ENCODE assay signal across 1 cellular context in the genomic region with DNA sequence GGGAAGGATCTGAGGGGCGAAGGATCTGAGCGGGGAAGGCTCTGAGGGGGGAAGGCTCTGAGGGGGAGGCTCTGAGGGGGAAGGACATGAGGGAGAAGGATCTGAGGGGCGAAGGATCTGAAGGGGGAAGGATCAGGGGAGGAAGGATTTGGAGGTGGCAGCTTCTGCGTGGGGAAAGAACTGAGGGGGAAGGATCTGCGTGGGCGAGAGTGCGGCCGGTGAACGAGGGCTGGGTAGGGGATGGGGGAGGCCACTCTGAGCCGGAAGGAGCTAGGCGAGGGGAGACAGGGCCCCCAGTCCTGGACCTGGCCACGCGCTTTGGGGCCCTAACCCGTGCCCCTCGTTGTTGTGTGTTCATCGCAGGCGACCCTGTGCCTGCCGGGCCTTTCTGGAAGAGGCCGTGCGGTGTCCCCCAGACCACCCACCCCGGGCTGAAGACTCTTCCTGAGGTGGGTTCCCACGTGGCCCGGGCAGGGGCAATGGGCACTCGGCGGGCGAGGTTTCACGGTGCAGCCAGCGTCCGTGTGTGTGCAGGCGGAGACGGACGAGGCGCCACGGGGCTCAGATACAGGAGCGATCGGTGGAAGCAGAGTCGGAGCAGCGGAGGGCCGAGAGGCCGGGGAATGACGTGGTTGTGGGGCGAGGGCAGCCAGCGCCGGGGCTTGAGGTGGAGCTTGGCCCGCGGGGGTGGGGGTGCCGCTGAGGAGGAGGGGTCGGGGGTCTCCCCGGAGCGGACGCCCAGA.
TF ChIP-seq lines count a peak whose summit lies in the region.

No MANE protein-coding gene starts in this region.

TF ChIP-seq in H1, 55 proteins besides CTCF, POLR2A, EP300 and RAD21:
- no peak for TF ChIP-seq SIX5 (IDR thresholded peaks at IDR 0.05; ENCODE audit: low read depth, low read length)
- TF ChIP-seq, protein P1, sequence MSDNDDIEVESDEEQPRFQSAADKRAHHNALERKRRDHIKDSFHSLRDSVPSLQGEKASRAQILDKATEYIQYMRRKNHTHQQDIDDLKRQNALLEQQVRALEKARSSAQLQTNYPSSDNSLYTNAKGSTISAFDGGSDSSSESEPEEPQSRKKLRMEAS (IDR thresholded peaks at IDR 0.05), result peak; percentile 51; the same call in 1 of the 2 replicates
- peak; percentile 21 for TF ChIP-seq EZH2 (IDR thresholded peaks at IDR 0.05; ENCODE audit: low read depth, low read length, severe bottlenecking)
- TF ChIP-seq ASH2L (IDR thresholded peaks at IDR 0.05; ENCODE audit: low read length), result no peak
- TF ChIP-seq POLR2AphosphoS5 (IDR thresholded peaks at IDR 0.05; ENCODE audit: low read depth, low read length), result no peak
- peak; percentile 68 for TF ChIP-seq SUZ12 (IDR thresholded peaks at IDR 0.05; ENCODE audit: low read length)
- TF ChIP-seq, protein P2, sequence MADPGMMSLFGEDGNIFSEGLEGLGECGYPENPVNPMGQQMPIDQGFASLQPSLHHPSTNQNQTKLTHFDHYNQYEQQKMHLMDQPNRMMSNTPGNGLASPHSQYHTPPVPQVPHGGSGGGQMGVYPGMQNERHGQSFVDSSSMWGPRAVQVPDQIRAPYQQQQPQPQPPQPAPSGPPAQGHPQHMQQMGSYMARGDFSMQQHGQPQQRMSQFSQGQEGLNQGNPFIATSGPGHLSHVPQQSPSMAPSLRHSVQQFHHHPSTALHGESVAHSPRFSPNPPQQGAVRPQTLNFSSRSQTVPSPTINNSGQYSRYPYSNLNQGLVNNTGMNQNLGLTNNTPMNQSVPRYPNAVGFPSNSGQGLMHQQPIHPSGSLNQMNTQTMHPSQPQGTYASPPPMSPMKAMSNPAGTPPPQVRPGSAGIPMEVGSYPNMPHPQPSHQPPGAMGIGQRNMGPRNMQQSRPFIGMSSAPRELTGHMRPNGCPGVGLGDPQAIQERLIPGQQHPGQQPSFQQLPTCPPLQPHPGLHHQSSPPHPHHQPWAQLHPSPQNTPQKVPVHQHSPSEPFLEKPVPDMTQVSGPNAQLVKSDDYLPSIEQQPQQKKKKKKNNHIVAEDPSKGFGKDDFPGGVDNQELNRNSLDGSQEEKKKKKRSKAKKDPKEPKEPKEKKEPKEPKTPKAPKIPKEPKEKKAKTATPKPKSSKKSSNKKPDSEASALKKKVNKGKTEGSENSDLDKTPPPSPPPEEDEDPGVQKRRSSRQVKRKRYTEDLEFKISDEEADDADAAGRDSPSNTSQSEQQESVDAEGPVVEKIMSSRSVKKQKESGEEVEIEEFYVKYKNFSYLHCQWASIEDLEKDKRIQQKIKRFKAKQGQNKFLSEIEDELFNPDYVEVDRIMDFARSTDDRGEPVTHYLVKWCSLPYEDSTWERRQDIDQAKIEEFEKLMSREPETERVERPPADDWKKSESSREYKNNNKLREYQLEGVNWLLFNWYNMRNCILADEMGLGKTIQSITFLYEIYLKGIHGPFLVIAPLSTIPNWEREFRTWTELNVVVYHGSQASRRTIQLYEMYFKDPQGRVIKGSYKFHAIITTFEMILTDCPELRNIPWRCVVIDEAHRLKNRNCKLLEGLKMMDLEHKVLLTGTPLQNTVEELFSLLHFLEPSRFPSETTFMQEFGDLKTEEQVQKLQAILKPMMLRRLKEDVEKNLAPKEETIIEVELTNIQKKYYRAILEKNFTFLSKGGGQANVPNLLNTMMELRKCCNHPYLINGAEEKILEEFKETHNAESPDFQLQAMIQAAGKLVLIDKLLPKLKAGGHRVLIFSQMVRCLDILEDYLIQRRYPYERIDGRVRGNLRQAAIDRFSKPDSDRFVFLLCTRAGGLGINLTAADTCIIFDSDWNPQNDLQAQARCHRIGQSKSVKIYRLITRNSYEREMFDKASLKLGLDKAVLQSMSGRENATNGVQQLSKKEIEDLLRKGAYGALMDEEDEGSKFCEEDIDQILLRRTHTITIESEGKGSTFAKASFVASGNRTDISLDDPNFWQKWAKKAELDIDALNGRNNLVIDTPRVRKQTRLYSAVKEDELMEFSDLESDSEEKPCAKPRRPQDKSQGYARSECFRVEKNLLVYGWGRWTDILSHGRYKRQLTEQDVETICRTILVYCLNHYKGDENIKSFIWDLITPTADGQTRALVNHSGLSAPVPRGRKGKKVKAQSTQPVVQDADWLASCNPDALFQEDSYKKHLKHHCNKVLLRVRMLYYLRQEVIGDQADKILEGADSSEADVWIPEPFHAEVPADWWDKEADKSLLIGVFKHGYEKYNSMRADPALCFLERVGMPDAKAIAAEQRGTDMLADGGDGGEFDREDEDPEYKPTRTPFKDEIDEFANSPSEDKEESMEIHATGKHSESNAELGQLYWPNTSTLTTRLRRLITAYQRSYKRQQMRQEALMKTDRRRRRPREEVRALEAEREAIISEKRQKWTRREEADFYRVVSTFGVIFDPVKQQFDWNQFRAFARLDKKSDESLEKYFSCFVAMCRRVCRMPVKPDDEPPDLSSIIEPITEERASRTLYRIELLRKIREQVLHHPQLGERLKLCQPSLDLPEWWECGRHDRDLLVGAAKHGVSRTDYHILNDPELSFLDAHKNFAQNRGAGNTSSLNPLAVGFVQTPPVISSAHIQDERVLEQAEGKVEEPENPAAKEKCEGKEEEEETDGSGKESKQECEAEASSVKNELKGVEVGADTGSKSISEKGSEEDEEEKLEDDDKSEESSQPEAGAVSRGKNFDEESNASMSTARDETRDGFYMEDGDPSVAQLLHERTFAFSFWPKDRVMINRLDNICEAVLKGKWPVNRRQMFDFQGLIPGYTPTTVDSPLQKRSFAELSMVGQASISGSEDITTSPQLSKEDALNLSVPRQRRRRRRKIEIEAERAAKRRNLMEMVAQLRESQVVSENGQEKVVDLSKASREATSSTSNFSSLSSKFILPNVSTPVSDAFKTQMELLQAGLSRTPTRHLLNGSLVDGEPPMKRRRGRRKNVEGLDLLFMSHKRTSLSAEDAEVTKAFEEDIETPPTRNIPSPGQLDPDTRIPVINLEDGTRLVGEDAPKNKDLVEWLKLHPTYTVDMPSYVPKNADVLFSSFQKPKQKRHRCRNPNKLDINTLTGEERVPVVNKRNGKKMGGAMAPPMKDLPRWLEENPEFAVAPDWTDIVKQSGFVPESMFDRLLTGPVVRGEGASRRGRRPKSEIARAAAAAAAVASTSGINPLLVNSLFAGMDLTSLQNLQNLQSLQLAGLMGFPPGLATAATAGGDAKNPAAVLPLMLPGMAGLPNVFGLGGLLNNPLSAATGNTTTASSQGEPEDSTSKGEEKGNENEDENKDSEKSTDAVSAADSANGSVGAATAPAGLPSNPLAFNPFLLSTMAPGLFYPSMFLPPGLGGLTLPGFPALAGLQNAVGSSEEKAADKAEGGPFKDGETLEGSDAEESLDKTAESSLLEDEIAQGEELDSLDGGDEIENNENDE (IDR thresholded peaks at IDR 0.05; ENCODE audit: insufficient replicate concordance, low read length), result no peak
- no peak for TF ChIP-seq KDM4A (IDR thresholded peaks at IDR 0.05; ENCODE audit: low read depth, low read length, severe bottlenecking)
